ENCODE assay signal across 24 cellular contexts in the genomic region with DNA sequence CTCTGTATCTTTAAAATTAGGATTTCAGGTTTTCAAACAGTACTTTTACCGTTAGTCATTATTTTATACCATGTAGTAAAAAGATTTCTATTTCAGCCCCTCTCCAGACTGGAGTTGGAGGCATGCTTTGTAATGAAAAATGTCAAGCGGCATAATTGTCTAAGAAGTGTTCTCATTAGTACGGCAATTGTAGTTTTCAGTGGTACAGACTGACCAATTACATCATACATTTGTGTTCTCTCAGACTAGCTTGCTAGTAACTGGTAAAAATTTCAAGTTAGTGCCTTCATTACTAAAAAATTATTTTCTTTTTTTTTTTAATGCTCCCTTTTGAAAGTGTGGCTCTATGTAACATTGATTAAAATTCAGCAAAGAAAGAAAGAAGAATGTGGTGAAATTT. TPM values are rescaled to one million over a fixed set of nuclear protein-coding genes. Genes with fewer than 3 reads are reported as not detected.
DNase-seq lines count a peak whose midpoint lies in the region; ATAC-seq, FAIRE-seq and TF ChIP-seq lines count a peak whose summit lies in the region.
"Had no signal": no experiment of that assay in that cellular context is flagged by ENCODE, and none has a peak within 500 bp of the region (broad histone marks: within the 10 kb centered on the region; RNA-seq: fewer than 3 reads in every experiment).

No MANE protein-coding gene starts in this region.

- H3K9me3 Mint-ChIP-seq in activated T-helper 17 cell treated with anti-CD3 and anti-CD28 coated beads, Interleukin-2, amount 50 U/mL, for 72 hours, result no peaks in the 10 kb centered on the region
- H3K9me3 Mint-ChIP-seq: CD8-positive, alpha-beta T cell had no signal

- H3K4me3 Mint-ChIP-seq in T-helper 17 cell, result no peak overlapping the region
- no peak overlapping the region for H3K4me3 Mint-ChIP-seq in activated T-helper 17 cell treated with anti-CD3 and anti-CD28 coated beads, Interleukin-2, amount 50 U/mL, for 72 hours
- H3K4me3 Mint-ChIP-seq: CD8-positive, alpha-beta T cell had no signal

- no peak overlapping the region for H3K27ac ChIP-seq in uterus
- H3K27ac ChIP-seq: C4-2B, GM23248 had no signal

- no peak overlapping the region for H3K4me3 ChIP-seq in uterus
- H3K4me3 ChIP-seq: GM23248 had no signal

- H3K4me1 ChIP-seq in uterus, result no peaks in the 10 kb centered on the region
- H3K4me1 ChIP-seq: BE2C had no signal

- peaks cover 26% of the 10 kb centered on the region for H3K4me1 Mint-ChIP-seq in T-helper 17 cell
- peaks cover 5% of the 10 kb centered on the region for H3K4me1 Mint-ChIP-seq in activated T-helper 17 cell treated with anti-CD3 and anti-CD28 coated beads, Interleukin-2, amount 50 U/mL, for 72 hours

- DNase-seq in T-helper 17 cell (no peak), frontal cortex (ENCODE audit: low spot score in 2 of 2) (no peak), midbrain (lab: John Stamatoyannopoulos, UW) (peak; percentile 27), superior temporal gyrus (ENCODE audit: extremely low spot score) (peak; percentile 81), NCI-H2081 (lab: John Stamatoyannopoulos, UW) (no peak), uterus (no peak)
- DNase-seq: BE2C; CD8-positive, alpha-beta T cell; COR-L47; DMS153; DMS79 treated with DMSO at 0.1 percent for 48 hours; EL; GM23248 had no signal

- no peak for TF ChIP-seq POLR2A in uterus (IDR thresholded peaks at IDR 0.05)

- FAIRE-seq in frontal cortex (lab: Jason Lieb, UNC), result peak; percentile 60
- FAIRE-seq: A204.1, D721Med, G401.6, GM12891, H54, HepG2, HTR-8/SVneo had no signal

- intact Hi-C loops in uterus (cut with DNase I; ENCODE audit: low total_unique reads), result no loop called here

- H3K27me3 ChIP-seq in uterus, result no peaks in the 10 kb centered on the region
- H3K27me3 ChIP-seq: BE2C had no signal

- no peaks in the 10 kb centered on the region for H3K27me3 Mint-ChIP-seq in T-helper 17 cell
- no peaks in the 10 kb centered on the region for H3K27me3 Mint-ChIP-seq in activated T-helper 17 cell treated with anti-CD3 and anti-CD28 coated beads, Interleukin-2, amount 50 U/mL, for 72 hours

- H3K36me3 ChIP-seq in uterus, result no peaks in the 10 kb centered on the region

- TF ChIP-seq CTCF in uterus (IDR thresholded peaks at IDR 0.05), result no peak

- H3K9me3 ChIP-seq in T-helper 17 cell (ENCODE audit: control insufficient read depth, low read length, poor library complexity, severe bottlenecking) (no peaks in the 10 kb centered on the region), uterus (no peaks in the 10 kb centered on the region)
- H3K9me3 ChIP-seq: BE2C had no signal

- peaks cover 5% of the 10 kb centered on the region for H3K36me3 Mint-ChIP-seq in T-helper 17 cell (ENCODE audit: low read depth)
- H3K36me3 Mint-ChIP-seq in activated T-helper 17 cell treated with anti-CD3 and anti-CD28 coated beads, Interleukin-2, amount 50 U/mL, for 72 hours (ENCODE audit: low read depth), result peaks cover 35% of the 10 kb centered on the region

- peak overlapping the region; percentile 9 for H3K27ac Mint-ChIP-seq in T-helper 17 cell
- H3K27ac Mint-ChIP-seq in activated T-helper 17 cell treated with anti-CD3 and anti-CD28 coated beads, Interleukin-2, amount 50 U/mL, for 72 hours, result no peak overlapping the region
- H3K27ac Mint-ChIP-seq: CD8-positive, alpha-beta T cell had no signal

- ATAC-seq in T-helper 17 cell (no peak), HG02623 (IDR thresholded peaks at IDR 0.05; ENCODE audit: unreplicated experiment) (no peak)
- ATAC-seq in activated T-helper 17 cell treated with anti-CD3 and anti-CD28 coated beads, Interleukin-2, amount 50 U/mL, for 72 hours (replicated peaks), result no peak
- ATAC-seq: CD8-positive, alpha-beta T cell; HCT116; HepG2 had no signal

RNA-seq across cellular contexts. Expression of a gene that starts 4.5 kb away (rescaled TPM):
- total RNA-seq in T-helper 17 cell (10 to 100 TPM; 15.9 to 20.2 TPM), frontal cortex (22.0 TPM), uterus (10 to 100 TPM in 3 of 4 donors, 1 to 10 TPM in 1; 4.1 to 20.2 (median 14.9) TPM)
- 10 to 100 TPM in 1 of 2 donors, 1 to 10 TPM in 1; 8.5 to 11.6 TPM for total RNA-seq in activated T-helper 17 cell treated with anti-CD3 and anti-CD28 coated beads, Interleukin-2, amount 50 U/mL, for 72 hours

RNA-seq across cellular contexts. Expression of a gene that starts 36.0 kb away (rescaled TPM):
- total RNA-seq in T-helper 17 cell, result not detected
- total RNA-seq in frontal cortex, result 40.8 TPM
- total RNA-seq in activated T-helper 17 cell treated with anti-CD3 and anti-CD28 coated beads, Interleukin-2, amount 50 U/mL, for 72 hours, result not detected
- total RNA-seq in uterus, result under 1 TPM in 1 of 4 donors, not detected in 3; 0.14 TPM
- total RNA-seq: CD8-positive, alpha-beta T cell; GM23248; HepG2 had no signal

RNA-seq across cellular contexts. Expression of a gene that starts 36.4 kb away (rescaled TPM):
- 1 to 10 TPM; 6.5 to 9.4 TPM for total RNA-seq in T-helper 17 cell
- total RNA-seq in frontal cortex, result 31.4 TPM
- total RNA-seq in activated T-helper 17 cell treated with anti-CD3 and anti-CD28 coated beads, Interleukin-2, amount 50 U/mL, for 72 hours, result 10 to 100 TPM; 16.2 to 25.9 TPM
- 10 to 100 TPM in 3 of 4 donors, 1 to 10 TPM in 1; 2.1 to 26.5 (median 19.1) TPM for total RNA-seq in uterus

RNA-seq across cellular contexts. Expression of a gene that starts 40.5 kb away (rescaled TPM):
- total RNA-seq in T-helper 17 cell (10 to 100 TPM; 10.2 to 11.1 TPM), frontal cortex (28.5 TPM), uterus (10 to 100 TPM; 21.6 to 32.7 (median 27.9) TPM)
- 10 to 100 TPM; 48.3 to 85.7 TPM for total RNA-seq in activated T-helper 17 cell treated with anti-CD3 and anti-CD28 coated beads, Interleukin-2, amount 50 U/mL, for 72 hours

RNA-seq across cellular contexts. Expression of a gene that starts 59.5 kb away (rescaled TPM):
- total RNA-seq in T-helper 17 cell, result 10 to 100 TPM; 22.2 to 25.9 TPM
- 4.9 TPM for total RNA-seq in frontal cortex
- total RNA-seq in activated T-helper 17 cell treated with anti-CD3 and anti-CD28 coated beads, Interleukin-2, amount 50 U/mL, for 72 hours, result 10 to 100 TPM in 1 of 2 donors, 1 to 10 TPM in 1; 7.4 to 17.3 TPM
- 100 to 1,000 TPM in 2 of 4 donors, 10 to 100 TPM in 2; 22.0 to 137 (median 97.2) TPM for total RNA-seq in uterus

Comparison
In these comparisons a context has a peak if more than half of its experiments do, and no peak if none do; other contexts are left out.
1. DNase-seq: peak in midbrain (single experiment) and superior temporal gyrus (single experiment); none in T-helper 17 cell (0 of 3), frontal cortex (0 of 2), NCI-H2081 (0 of 2) and uterus (0 of 2).
2. RNA of a gene that starts 36.0 kb away (total RNA-seq): 40.8 TPM in frontal cortex (single experiment); not detected in T-helper 17 cell, not detected in activated T-helper 17 cell treated with anti-CD3 and anti-CD28 coated beads, Interleukin-2, amount 50 U/mL, for 72 hours and 0.14 TPM in uterus; every median in the first group is over 10 times any median in the second.